29 cellular contexts compared by ENCODE assay signal in the genomic region with DNA sequence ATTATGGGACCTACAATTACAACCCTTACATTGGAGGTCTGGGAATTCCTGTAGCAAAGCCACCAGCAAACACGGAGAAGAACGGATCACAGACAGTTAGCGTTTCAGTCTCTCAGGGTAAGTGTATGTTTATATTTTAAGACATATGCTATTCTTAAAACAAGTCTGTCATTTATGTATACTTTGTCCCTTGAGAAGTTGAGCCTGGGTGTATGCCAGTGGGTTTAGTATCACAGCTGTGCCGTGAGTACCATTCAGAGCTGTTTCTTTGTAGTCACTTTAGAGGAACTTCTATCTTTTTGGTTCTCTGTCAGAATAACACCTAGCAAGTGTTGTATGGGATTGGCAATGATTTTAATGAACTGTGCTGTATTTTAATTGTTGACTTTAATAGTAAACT.
"Had no signal": no experiment of that assay in that cellular context is flagged by ENCODE, and none has a peak within 500 bp of the region (broad histone marks: within the 10 kb centered on the region; RNA-seq: fewer than 3 reads in every experiment).

No MANE protein-coding gene starts in this region.

- H3K27me3 ChIP-seq: pancreas, sigmoid colon, stomach, suprapubic skin, tibial artery, upper lobe of right lung had no signal

- H3K4me1 ChIP-seq: left ventricle myocardium inferior, pancreas, prostate gland, suprapubic skin, tibial artery, upper lobe of right lung had no signal

- H3K4me2 ChIP-seq: smooth muscle cell had no signal

- H3K9me3 ChIP-seq: left ventricle myocardium inferior, pancreas, prostate gland, sigmoid colon, stomach, suprapubic skin, thoracic aorta, tibial artery, upper lobe of right lung had no signal

- H3K4me1 Mint-ChIP-seq: neural crest cell had no signal

- ATAC-seq: left colon; naive thymus-derived CD8-positive, alpha-beta T cell; pancreas; right cardiac atrium; stimulated activated naive B cell treated with anti-CD40 and anti-IgM and Interleukin-4, amounts not matched to agents 10 μg/mL and 1 μg/mL and 100 μg/mL, for 72 hours; stimulated activated naive CD8-positive, alpha-beta T cell treated with anti-CD3 and anti-CD28 coated beads, Interleukin-15, Interleukin-2, amounts not matched to agents 100 U/mL and 50 U/mL, for 24 hours; upper lobe of right lung had no signal

- H3K4me3 ChIP-seq: left ventricle myocardium inferior, lung, pancreas, prostate gland, sigmoid colon, smooth muscle cell, stomach, suprapubic skin, thoracic aorta, tibial artery, upper lobe of right lung had no signal

- H3K4me3 Mint-ChIP-seq: naive thymus-derived CD8-positive, alpha-beta T cell; nephron; neural crest cell; stimulated activated naive B cell treated with anti-CD40 and anti-IgM and Interleukin-4, amounts not matched to agents 10 μg/mL and 1 μg/mL and 100 μg/mL, for 72 hours had no signal

- H3K27ac ChIP-seq: left ventricle myocardium inferior, pancreas, prostate gland, sigmoid colon, stomach, suprapubic skin, thoracic aorta, tibial artery, upper lobe of right lung had no signal

- H3K9me3 Mint-ChIP-seq: naive thymus-derived CD8-positive, alpha-beta T cell; nephron; neural crest cell; stimulated activated naive B cell treated with anti-CD40 and anti-IgM and Interleukin-4, amounts not matched to agents 10 μg/mL and 1 μg/mL and 100 μg/mL, for 72 hours had no signal

- H3K27ac Mint-ChIP-seq: nephron; stimulated activated naive B cell treated with anti-CD40 and anti-IgM and Interleukin-4, amounts not matched to agents 10 μg/mL and 1 μg/mL and 100 μg/mL, for 72 hours had no signal

- H3K27me3 Mint-ChIP-seq: naive thymus-derived CD8-positive, alpha-beta T cell; stimulated activated naive B cell treated with anti-CD40 and anti-IgM and Interleukin-4, amounts not matched to agents 10 μg/mL and 1 μg/mL and 100 μg/mL, for 72 hours had no signal

- DNase-seq: hippocampal formation; kidney; left colon; left ventricle myocardium inferior; midbrain; naive thymus-derived CD8-positive, alpha-beta T cell; nucleus accumbens; pancreas; posterior cingulate gyrus; retina; right cardiac atrium; sigmoid colon; stimulated activated CD4-positive, alpha-beta T cell treated with anti-CD3 and anti-CD28 coated beads, Interleukin-1b, Interleukin-23, amount 100 ng/mL, for 48 hours; stimulated activated CD4-positive, alpha-beta T cell treated with anti-CD3 and anti-CD28 coated beads, Interleukin-2, amount 100 ng/mL, for 48 hours; stimulated activated CD4-positive, alpha-beta T cell treated with anti-CD3 and anti-CD28 coated beads, Interleukin-4, amount 100 ng/mL, for 4 hours; stimulated activated CD8-positive, alpha-beta memory T cell treated with anti-CD3 and anti-CD28 coated beads, Interleukin-4, amount 100 ng/mL, for 48 hours; stimulated activated naive B cell treated with anti-CD40 and anti-IgM and Interleukin-4, amounts not matched to agents 10 μg/mL and 1 μg/mL and 100 μg/mL, for 72 hours; stimulated activated naive CD8-positive, alpha-beta T cell treated with anti-CD3 and anti-CD28 coated beads, Interleukin-15, Interleukin-2, amounts not matched to agents 100 U/mL and 50 U/mL, for 24 hours; stomach; tibial artery; trophoblast cell; upper lobe of right lung had no signal
